Comparison of ENCODE assay signal across 8 cellular contexts in genomic region chr7:86814980-86815379, GRCh38.
A peak's percentile ranks its signal among the peaks of the same experiment; 100 is the strongest.
DNase-seq lines count a peak whose midpoint lies in the region; ATAC-seq and TF ChIP-seq lines count a peak whose summit lies in the region.

No MANE protein-coding gene starts in this region.

- peaks cover 4% of the 10 kb centered on the region for H3K4me1 Mint-ChIP-seq in neural crest cell

- ATAC-seq in GM18511 (IDR thresholded peaks at IDR 0.05; ENCODE audit: unreplicated experiment) (no peak), GM18907 (IDR thresholded peaks at IDR 0.05; ENCODE audit: unreplicated experiment) (no peak)

- no peaks in the 10 kb centered on the region for H3K36me3 ChIP-seq in cardiac muscle cell
- H3K36me3 ChIP-seq in brain microvascular endothelial cell (replicated peaks): no peaks in the 10 kb centered on the region
- no peaks in the 10 kb centered on the region for H3K36me3 ChIP-seq in esophagus squamous epithelium

- H3K27me3 Mint-ChIP-seq in neural crest cell (ENCODE audit: low read depth): no peaks in the 10 kb centered on the region

- TF ChIP-seq CTCF in cardiac muscle cell (IDR thresholded peaks at IDR 0.05; ENCODE audit: low read depth, low read length) (peak; percentile 31), brain microvascular endothelial cell (IDR thresholded peaks at IDR 0.05; ENCODE audit: low read depth, low read length, missing control alignments) (peak; percentile 28), neural crest cell (conservative IDR thresholded peaks at IDR 0.05) (peak; percentile 69), esophagus squamous epithelium (IDR thresholded peaks at IDR 0.05) (no peak)

- H3K9me3 Mint-ChIP-seq in neural crest cell: no peaks in the 10 kb centered on the region

- H3K9me3 ChIP-seq in cardiac muscle cell (ENCODE audit: low read depth) (no peaks in the 10 kb centered on the region), esophagus squamous epithelium (no peaks in the 10 kb centered on the region)

- in situ Hi-C loops in brain microvascular endothelial cell (cut with HindIII; ENCODE audit: low pct_ligation_motif_present, low sequenced_read_pairs): no loop called here

- no peaks in the 10 kb centered on the region for H3K36me3 Mint-ChIP-seq in neural crest cell (ENCODE audit: low read depth)

- H3K27ac Mint-ChIP-seq in neural crest cell (ENCODE audit: unreplicated experiment): no peak overlapping the region

- H3K27ac ChIP-seq in cardiac muscle cell (no peak overlapping the region), brain microvascular endothelial cell (no peak overlapping the region), esophagus squamous epithelium (no peak overlapping the region)

- H3K4me3 ChIP-seq in cardiac muscle cell (no peak overlapping the region), brain microvascular endothelial cell (ENCODE audit: low read depth, low read length) (no peak overlapping the region), esophagus squamous epithelium (no peak overlapping the region)

- 20 to 26% methylated on average over 4 of the region's 4 CpGs for WGBS in esophagus squamous epithelium, 2 donors

- peak; percentile 6 to 25 for DNase-seq in cardiac muscle cell (ENCODE audit: low read depth in 1 of 2, low spot score in 1 of 2)
- DNase-seq in cardiac septum (ENCODE audit: low spot score): no peak
- peak; percentile 38 for DNase-seq in NCI-H1417 treated with DMSO at 0.1 percent for 48 hours (lab: John Stamatoyannopoulos, UW)
- no peak for DNase-seq in brain microvascular endothelial cell
- DNase-seq in neural crest cell (ENCODE audit: low read depth, low spot score): peak; percentile 25
- no peak for DNase-seq in esophagus squamous epithelium (lab: John Stamatoyannopoulos, UW)

- no peak overlapping the region for H3K4me3 Mint-ChIP-seq in neural crest cell

- no peak for TF ChIP-seq POLR2A in esophagus squamous epithelium (IDR thresholded peaks at IDR 0.05)

- H3K4me1 ChIP-seq in cardiac muscle cell (ENCODE audit: low read depth) (no peaks in the 10 kb centered on the region), esophagus squamous epithelium (no peaks in the 10 kb centered on the region)

- intact Hi-C loops in cardiac septum (cut with DNase I) (loop anchor here (10.0 kb wide), 1 partner anchor 150 kb away; no protein-coding TSS in a partner anchor), esophagus squamous epithelium (cut with DNase I) (no loop called here)

- H3K27me3 ChIP-seq in cardiac muscle cell (no peaks in the 10 kb centered on the region), brain microvascular endothelial cell (replicated peaks) (no peaks in the 10 kb centered on the region), esophagus squamous epithelium (no peaks in the 10 kb centered on the region)

Comparison
In these comparisons a context has a peak if more than half of its experiments do, and no peak if none do; other contexts are left out.
1. DNase-seq: peak in cardiac muscle cell (2 of 2), NCI-H1417 treated with DMSO at 0.1 percent for 48 hours (single experiment) and neural crest cell (single experiment); none in cardiac septum (single experiment), brain microvascular endothelial cell (single experiment) and esophagus squamous epithelium (single experiment).
2. CTCF ChIP-seq: peak in cardiac muscle cell (single experiment), brain microvascular endothelial cell (single experiment) and neural crest cell (single experiment); none in esophagus squamous epithelium (0 of 6).